ENCODE assay signal across 29 cellular contexts in the genomic region with DNA sequence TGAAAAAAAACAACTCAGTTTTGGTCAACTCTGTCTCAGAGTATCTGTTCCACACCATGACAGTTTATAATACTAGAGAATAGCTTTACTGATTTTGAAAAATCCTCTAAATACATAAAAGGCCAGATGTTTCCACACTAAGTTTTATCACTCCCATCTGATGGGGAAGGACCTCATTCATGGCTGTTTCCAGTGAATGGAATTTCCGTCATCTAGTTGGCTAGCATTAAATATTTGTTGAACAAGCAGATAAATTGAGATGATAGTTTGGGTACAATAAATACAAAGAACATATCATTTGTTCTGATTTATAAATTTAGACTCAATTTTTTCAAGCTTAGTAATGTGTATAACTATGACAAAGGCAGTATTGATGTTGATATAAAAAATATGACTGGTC.
"Had no signal": no experiment of that assay in that cellular context is flagged by ENCODE, and none has a peak within 500 bp of the region (broad histone marks: within the 10 kb centered on the region; RNA-seq: fewer than 3 reads in every experiment).

No MANE protein-coding gene starts in this region.

- H3K36me3 Mint-ChIP-seq: mesothelial cell of epicardium, naive B cell, natural killer cell, neural progenitor cell had no signal

- H3K27me3 Mint-ChIP-seq: naive B cell had no signal

- H3K4me1 ChIP-seq: left ventricle myocardium inferior, prostate gland, suprapubic skin, tibial artery, upper lobe of right lung had no signal

- H3K4me2 ChIP-seq: hepatocyte, neural progenitor cell had no signal

- H3K4me3 Mint-ChIP-seq: mesothelial cell of epicardium; naive B cell; natural killer cell; nephron progenitor cell; neural progenitor cell; stimulated activated naive CD8-positive, alpha-beta T cell treated with anti-CD3 and anti-CD28 coated beads, Interleukin-15, Interleukin-2, amounts not matched to agents 100 ng/mL and 50 ng/mL, for 24 hours had no signal

- H3K36me3 ChIP-seq: left ventricle myocardium inferior, neural progenitor cell, ovary, prostate gland, suprapubic skin, thoracic aorta, tibial artery, upper lobe of right lung had no signal

- H2AFZ ChIP-seq: hepatocyte, neural progenitor cell had no signal

- ATAC-seq: natural killer cell, right cardiac atrium, sciatic nerve, upper lobe of right lung had no signal

- H3K4me1 Mint-ChIP-seq: natural killer cell, nephron progenitor cell, neural progenitor cell had no signal

- H3K27me3 ChIP-seq: ovary, suprapubic skin, tibial artery, upper lobe of right lung had no signal

- H3K9me3 Mint-ChIP-seq: mesothelial cell of epicardium; naive B cell; nephron progenitor cell; neural progenitor cell; stimulated activated naive CD8-positive, alpha-beta T cell treated with anti-CD3 and anti-CD28 coated beads, Interleukin-15, Interleukin-2, amounts not matched to agents 100 ng/mL and 50 ng/mL, for 24 hours had no signal

- H3K79me2 ChIP-seq: hepatocyte had no signal

- H3K27ac Mint-ChIP-seq: mesothelial cell of epicardium; naive B cell; natural killer cell; nephron progenitor cell; neural progenitor cell; stimulated activated naive CD8-positive, alpha-beta T cell treated with anti-CD3 and anti-CD28 coated beads, Interleukin-15, Interleukin-2, amounts not matched to agents 100 ng/mL and 50 ng/mL, for 24 hours had no signal

- H3K4me3 ChIP-seq: hepatocyte, left ventricle myocardium inferior, lung, neural progenitor cell, ovary, prostate gland, skin epidermis, suprapubic skin, thoracic aorta, tibial artery, upper lobe of right lung had no signal

- DNase-seq: islet precursor cell; left ventricle myocardium inferior; mesendoderm; naive B cell; natural killer cell; nephron progenitor cell; ovary; posterior cingulate gyrus; retina; right cardiac atrium; stimulated activated CD4-positive, alpha-beta T cell treated with anti-CD3 and anti-CD28 coated beads, Interleukin-12 subunit alpha, Interleukin-12 subunit beta, amount 100 ng/mL, for 4 hours; stimulated activated CD4-positive, alpha-beta T cell treated with anti-CD3 and anti-CD28 coated beads, Interleukin-15, amount 100 ng/mL, for 24 hours; stimulated activated CD4-positive, alpha-beta T cell treated with anti-CD3 and anti-CD28 coated beads, Interleukin-2, amount 100 ng/mL, for 24 hours; stimulated activated CD4-positive, alpha-beta T cell treated with anti-CD3 and anti-CD28 coated beads, Interleukin-4, amount 100 ng/mL, for 1 hour; stimulated activated naive CD4-positive, alpha-beta T cell; tibial artery; trophoblast cell; upper lobe of right lung had no signal

- H3K27ac ChIP-seq: hepatocyte, left ventricle myocardium inferior, neural progenitor cell, ovary, prostate gland, skin epidermis, suprapubic skin, thoracic aorta, tibial artery, upper lobe of right lung had no signal

- H3K9me3 ChIP-seq: left ventricle myocardium inferior, ovary, prostate gland, suprapubic skin, thoracic aorta, tibial artery, upper lobe of right lung had no signal

- FAIRE-seq: urothelium cell line had no signal

- H3K9ac ChIP-seq: neural progenitor cell had no signal
